Comparison of ENCODE assay signal across 24 cellular contexts in genomic region chr4:25787891-25788331, GRCh38.
A peak's percentile ranks its signal among the peaks of the same experiment; 100 is the strongest.
DNase-seq lines count a peak whose midpoint lies in the region; ATAC-seq, FAIRE-seq and TF ChIP-seq lines count a peak whose summit lies in the region.
"Had no signal": no experiment of that assay in that cellular context is flagged by ENCODE, and none has a peak within 500 bp of the region (broad histone marks: within the 10 kb centered on the region; RNA-seq: fewer than 3 reads in every experiment).

No MANE protein-coding gene starts in this region.

- peaks cover 0 to 18% (median 0%) of the 10 kb centered on the region in 9 donors for H3K36me3 ChIP-seq in heart left ventricle
- H3K36me3 ChIP-seq in bronchial epithelial cell (ENCODE audit: control insufficient read depth, insufficient read depth, low read length) = peaks cover 7% of the 10 kb centered on the region
- no peaks in the 10 kb centered on the region for H3K36me3 ChIP-seq in liver (ENCODE audit: control insufficient read depth in 4 of 4, insufficient read depth in 3 of 4, low read depth in 1 of 4, low read length in 3 of 4)
- H3K36me3 ChIP-seq in thyroid gland = no peaks in the 10 kb centered on the region
- H3K36me3 ChIP-seq: colonic mucosa, vagina had no signal

- intact Hi-C loops in left cardiac atrium (cut with DNase I) (no loop called here), heart left ventricle (cut with DNase I) (no loop called here), thyroid gland (cut with DNase I) (no loop called here)

- no peak overlapping the region for H3K4me3 Mint-ChIP-seq in activated naive CD8-positive, alpha-beta T cell treated with anti-CD3 and anti-CD28 coated beads for 36 hours
- H3K4me3 Mint-ChIP-seq: activated naive CD8-positive, alpha-beta T cell; brain had no signal

- peaks cover 12% of the 10 kb centered on the region for H3K4me1 Mint-ChIP-seq in activated naive CD8-positive, alpha-beta T cell treated with anti-CD3 and anti-CD28 coated beads for 36 hours

- no peak overlapping the region for H3K9ac ChIP-seq in liver (ENCODE audit: low read depth in 1 of 2, low read length in 2 of 2)
- H3K9ac ChIP-seq: BLaER1 had no signal

- no peak overlapping the region for H3K27ac Mint-ChIP-seq in activated naive CD8-positive, alpha-beta T cell treated with anti-CD3 and anti-CD28 coated beads for 36 hours
- H3K27ac Mint-ChIP-seq: activated naive CD8-positive, alpha-beta T cell had no signal

- H3K4me3 ChIP-seq in heart left ventricle (no peak overlapping the region), bronchial epithelial cell (ENCODE audit: low read depth, low read length) (no peak overlapping the region), liver (ENCODE audit: low read depth in 1 of 3, low read length in 3 of 3) (no peak overlapping the region), thyroid gland (replicated peaks in 1 of 3) (no peak overlapping the region)
- H3K4me3 ChIP-seq: BLaER1, colonic mucosa, GM12878, vagina had no signal

- no peak for TF ChIP-seq RAD21 in liver (IDR thresholded peaks at IDR 0.05)

- H3K9me3 Mint-ChIP-seq in activated naive CD8-positive, alpha-beta T cell treated with anti-CD3 and anti-CD28 coated beads for 36 hours = no peaks in the 10 kb centered on the region
- H3K9me3 Mint-ChIP-seq: brain had no signal

- DNase-seq in left cardiac atrium (peak; percentile 37), heart left ventricle (no peak), bronchial epithelial cell (ENCODE audit: low read depth) (peak; percentile 76), thyroid gland (no peak)
- no peak for DNase-seq in NK-92 treated with Interleukin-12 subunit alpha and Interleukin-12 subunit beta, amount 100 ng/mL, for 24 hours (lab: John Stamatoyannopoulos, UW)
- no peak for DNase-seq in central memory CD4-positive, alpha-beta T cell
- DNase-seq in activated naive CD8-positive, alpha-beta T cell treated with anti-CD3 and anti-CD28 coated beads for 36 hours = no peak
- DNase-seq: colonic mucosa, DMS153, KG1, mammary epithelial cell, NCI-H1048, NCI-H2029, NCI-H446, right cardiac atrium had no signal

- 79 to 91% (median 83%) methylated on average over 13 of the region's 13 CpGs for WGBS in heart left ventricle, 4 donors
- 36% methylated on average over 13 of the region's 13 CpGs for WGBS in liver
- WGBS in thyroid gland, 2 donors = 89% methylated on average over 13 of the region's 13 CpGs

- ATAC-seq in left cardiac atrium (peak; percentile 57 to 88), heart left ventricle (no peak)
- ATAC-seq: GM12878, Panc1 had no signal

- H3K27me3 Mint-ChIP-seq in activated naive CD8-positive, alpha-beta T cell treated with anti-CD3 and anti-CD28 coated beads for 36 hours = no peaks in the 10 kb centered on the region
- H3K27me3 Mint-ChIP-seq: activated naive CD8-positive, alpha-beta T cell had no signal

- no peaks in the 10 kb centered on the region for H3K9me3 ChIP-seq in heart left ventricle
- no peaks in the 10 kb centered on the region for H3K9me3 ChIP-seq in liver (ENCODE audit: control insufficient read depth in 4 of 4, low read length in 3 of 4)
- H3K9me3 ChIP-seq in thyroid gland = no peaks in the 10 kb centered on the region
- H3K9me3 ChIP-seq: BLaER1, colonic mucosa, vagina had no signal

- H3K4me1 ChIP-seq in heart left ventricle = peaks cover 0 to 10% (median 0%) of the 10 kb centered on the region in 12 donors
- peaks cover 0 to 31% (median 26%) of the 10 kb centered on the region in 4 donors for H3K4me1 ChIP-seq in liver (ENCODE audit: control insufficient read depth in 4 of 4, insufficient read depth in 4 of 4, low read length in 3 of 4)
- peaks cover 15% of the 10 kb centered on the region in 2 donors for H3K4me1 ChIP-seq in thyroid gland
- H3K4me1 ChIP-seq: colonic mucosa, vagina had no signal

- H3K27ac ChIP-seq in heart left ventricle = no peak overlapping the region
- no peak overlapping the region for H3K27ac ChIP-seq in liver (ENCODE audit: low read depth in 1 of 2, low read length in 2 of 2)
- H3K27ac ChIP-seq in thyroid gland = no peak overlapping the region
- H3K27ac ChIP-seq: BLaER1, colonic mucosa, vagina had no signal

- FAIRE-seq in bronchial epithelial cell (lab: Jason Lieb, UNC) = no peak
- FAIRE-seq: A204.1, GM12878, GM19239 had no signal

- TF ChIP-seq POLR2A in heart left ventricle (IDR thresholded peaks at IDR 0.05) = no peak
- no peak for TF ChIP-seq POLR2A in thyroid gland (IDR thresholded peaks at IDR 0.05)

- peaks cover 28% of the 10 kb centered on the region for H3K36me3 Mint-ChIP-seq in activated naive CD8-positive, alpha-beta T cell treated with anti-CD3 and anti-CD28 coated beads for 36 hours

- TF ChIP-seq CTCF in heart left ventricle (IDR thresholded peaks at IDR 0.05) (no peak), bronchial epithelial cell (IDR thresholded peaks at IDR 0.05; ENCODE audit: insufficient read depth, low read length, severe bottlenecking) (no peak), liver (IDR thresholded peaks at IDR 0.05; ENCODE audit: low read depth, low read length, missing input control) (no peak), thyroid gland (IDR thresholded peaks at IDR 0.05) (no peak)

- H3K27me3 ChIP-seq in heart left ventricle (no peaks in the 10 kb centered on the region), bronchial epithelial cell (ENCODE audit: control insufficient read depth, insufficient read depth, low read length) (no peaks in the 10 kb centered on the region), liver (ENCODE audit: control insufficient read depth in 4 of 4, insufficient read depth in 4 of 4, low read length in 3 of 4) (no peaks in the 10 kb centered on the region), thyroid gland (no peaks in the 10 kb centered on the region)
- H3K27me3 ChIP-seq: BLaER1, colonic mucosa, vagina had no signal

TF ChIP-seq in liver, 16 proteins besides CTCF, POLR2A, EP300 and RAD21:
- TF ChIP-seq NR2F2 (IDR thresholded peaks at IDR 0.05) (no peak), YY1 (IDR thresholded peaks at IDR 0.05) (peak; percentile 24), HNF4A (conservative IDR thresholded peaks at IDR 0.05) (peak in 1 of 2 donors; percentile 34), SP1 (IDR thresholded peaks at IDR 0.05) (peak; percentile 24), TAF1 (conservative IDR thresholded peaks at IDR 0.05) (no peak), JUND (IDR thresholded peaks at IDR 0.05) (peak in 1 of 2 donors; percentile 13), FOXA2 (IDR thresholded peaks at IDR 0.05) (no peak), EGR1 (IDR thresholded peaks at IDR 0.05; ENCODE audit: low read depth in 2 of 2) (no peak), RXRA (IDR thresholded peaks at IDR 0.05) (peak in 1 of 2 donors; percentile 49), HNF4G (IDR thresholded peaks at IDR 0.05) (no peak)
- TF ChIP-seq, protein P1, sequence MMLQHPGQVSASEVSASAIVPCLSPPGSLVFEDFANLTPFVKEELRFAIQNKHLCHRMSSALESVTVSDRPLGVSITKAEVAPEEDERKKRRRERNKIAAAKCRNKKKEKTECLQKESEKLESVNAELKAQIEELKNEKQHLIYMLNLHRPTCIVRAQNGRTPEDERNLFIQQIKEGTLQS (IDR thresholded peaks at IDR 0.05) = no peak
- TF ChIP-seq, protein P2, sequence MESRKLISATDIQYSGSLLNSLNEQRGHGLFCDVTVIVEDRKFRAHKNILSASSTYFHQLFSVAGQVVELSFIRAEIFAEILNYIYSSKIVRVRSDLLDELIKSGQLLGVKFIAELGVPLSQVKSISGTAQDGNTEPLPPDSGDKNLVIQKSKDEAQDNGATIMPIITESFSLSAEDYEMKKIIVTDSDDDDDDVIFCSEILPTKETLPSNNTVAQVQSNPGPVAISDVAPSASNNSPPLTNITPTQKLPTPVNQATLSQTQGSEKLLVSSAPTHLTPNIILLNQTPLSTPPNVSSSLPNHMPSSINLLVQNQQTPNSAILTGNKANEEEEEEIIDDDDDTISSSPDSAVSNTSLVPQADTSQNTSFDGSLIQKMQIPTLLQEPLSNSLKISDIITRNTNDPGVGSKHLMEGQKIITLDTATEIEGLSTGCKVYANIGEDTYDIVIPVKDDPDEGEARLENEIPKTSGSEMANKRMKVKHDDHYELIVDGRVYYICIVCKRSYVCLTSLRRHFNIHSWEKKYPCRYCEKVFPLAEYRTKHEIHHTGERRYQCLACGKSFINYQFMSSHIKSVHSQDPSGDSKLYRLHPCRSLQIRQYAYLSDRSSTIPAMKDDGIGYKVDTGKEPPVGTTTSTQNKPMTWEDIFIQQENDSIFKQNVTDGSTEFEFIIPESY (IDR thresholded peaks at IDR 0.05) = peak; percentile 33
- TF ChIP-seq, protein P3, sequence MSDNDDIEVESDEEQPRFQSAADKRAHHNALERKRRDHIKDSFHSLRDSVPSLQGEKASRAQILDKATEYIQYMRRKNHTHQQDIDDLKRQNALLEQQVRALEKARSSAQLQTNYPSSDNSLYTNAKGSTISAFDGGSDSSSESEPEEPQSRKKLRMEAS (IDR thresholded peaks at IDR 0.05) = no peak

Comparison
In these comparisons a context has a peak if more than half of its experiments do, and no peak if none do; other contexts are left out.
1. ATAC-seq: peak in left cardiac atrium (2 of 2); none in heart left ventricle (0 of 4).
2. DNase-seq: peak in left cardiac atrium (single experiment) and bronchial epithelial cell (single experiment); none in heart left ventricle (0 of 5), NK-92 treated with Interleukin-12 subunit alpha and Interleukin-12 subunit beta, amount 100 ng/mL, for 24 hours (single experiment), thyroid gland (0 of 2), central memory CD4-positive, alpha-beta T cell (single experiment) and activated naive CD8-positive, alpha-beta T cell treated with anti-CD3 and anti-CD28 coated beads for 36 hours (single experiment).